13 cellular contexts compared by ENCODE assay signal in genomic region chr2:101960903-101961286, GRCh38. TPM values are rescaled to one million over a fixed set of nuclear protein-coding genes. Genes with fewer than 3 reads are reported as not detected.
DNase-seq lines count a peak whose midpoint lies in the region; ATAC-seq and TF ChIP-seq lines count a peak whose summit lies in the region.
"Had no signal": no experiment of that assay in that cellular context is flagged by ENCODE, and none has a peak within 500 bp of the region (broad histone marks: within the 10 kb centered on the region; RNA-seq: fewer than 3 reads in every experiment).

No MANE protein-coding gene starts in this region.

- no peak for TF ChIP-seq CTCF in HL-60 (IDR thresholded peaks at IDR 0.05; ENCODE audit: insufficient read depth, low read length)
- no peak for TF ChIP-seq CTCF in ascending aorta (IDR thresholded peaks at IDR 0.05)
- peak; percentile 5 for TF ChIP-seq CTCF in liver (IDR thresholded peaks at IDR 0.05; ENCODE audit: low read depth, low read length, missing input control)
- no peak for TF ChIP-seq CTCF in smooth muscle cell (IDR thresholded peaks at IDR 0.05; ENCODE audit: borderline replicate concordance, insufficient read depth, poor library complexity, severe bottlenecking)

- no peak overlapping the region for H3K4me3 ChIP-seq in HL-60 (replicated peaks; ENCODE audit: insufficient read depth, low read length)
- peak overlapping the region in 1 of 2 donors; percentile 21 for H3K4me3 ChIP-seq in ascending aorta
- H3K4me3 ChIP-seq in liver (ENCODE audit: low read depth in 1 of 3, low read length in 3 of 3) = no peak overlapping the region
- H3K4me3 ChIP-seq in smooth muscle cell = no peak overlapping the region

- TF ChIP-seq RAD21 in liver (IDR thresholded peaks at IDR 0.05) = no peak

- no peaks in the 10 kb centered on the region for H3K36me3 ChIP-seq in ascending aorta
- H3K36me3 ChIP-seq in liver (ENCODE audit: control insufficient read depth in 4 of 4, insufficient read depth in 3 of 4, low read depth in 1 of 4, low read length in 3 of 4) = no peaks in the 10 kb centered on the region
- H3K36me3 ChIP-seq in smooth muscle cell (ENCODE audit: low read depth) = no peaks in the 10 kb centered on the region

- intact Hi-C loops in ascending aorta (cut with DNase I) = loop anchor here (1.0 kb wide), 1 partner anchor 103 kb away; no protein-coding TSS in a partner anchor

- H3K9me3 Mint-ChIP-seq in stimulated activated naive CD8-positive, alpha-beta T cell treated with anti-CD3 and anti-CD28 coated beads, Interleukin-15, amount 100 ng/mL, for 72 hours = peaks cover 9 to 15% of the 10 kb centered on the region in 2 donors
- H3K9me3 Mint-ChIP-seq: effector memory CD8-positive, alpha-beta T cell had no signal

- no peaks in the 10 kb centered on the region for H3K4me1 Mint-ChIP-seq in stimulated activated naive CD8-positive, alpha-beta T cell treated with anti-CD3 and anti-CD28 coated beads, Interleukin-15, amount 100 ng/mL, for 72 hours

- H3K9me3 ChIP-seq in ascending aorta = no peaks in the 10 kb centered on the region
- H3K9me3 ChIP-seq in liver (ENCODE audit: control insufficient read depth in 4 of 4, low read length in 3 of 4) = no peaks in the 10 kb centered on the region
- H3K9me3 ChIP-seq in smooth muscle cell (replicated peaks; ENCODE audit: low read depth) = no peaks in the 10 kb centered on the region
- H3K9me3 ChIP-seq: SK-N-SH had no signal

- H2AFZ ChIP-seq in smooth muscle cell (ENCODE audit: low read depth) = no peak overlapping the region

- H3K27me3 ChIP-seq in HL-60 (ENCODE audit: insufficient read depth, poor library complexity, severe bottlenecking) = no peaks in the 10 kb centered on the region
- H3K27me3 ChIP-seq in ascending aorta = no peaks in the 10 kb centered on the region
- H3K27me3 ChIP-seq in liver (ENCODE audit: control insufficient read depth in 4 of 4, insufficient read depth in 4 of 4, low read length in 3 of 4) = no peaks in the 10 kb centered on the region
- no peaks in the 10 kb centered on the region for H3K27me3 ChIP-seq in smooth muscle cell (ENCODE audit: low read depth)

- H3K4me2 ChIP-seq in smooth muscle cell = peak overlapping the region; percentile 34
- H3K4me2 ChIP-seq: KMS-11, SK-N-SH had no signal

- H3K9ac ChIP-seq in liver (ENCODE audit: low read depth in 1 of 2, low read length in 2 of 2) = peak overlapping the region; percentile 72 to 77
- no peak overlapping the region for H3K9ac ChIP-seq in smooth muscle cell (ENCODE audit: low read depth)
- H3K9ac ChIP-seq: KMS-11, SK-N-SH had no signal

- H3K4me3 Mint-ChIP-seq in stimulated activated naive CD8-positive, alpha-beta T cell treated with anti-CD3 and anti-CD28 coated beads, Interleukin-15, amount 100 ng/mL, for 72 hours = no peak overlapping the region
- H3K4me3 Mint-ChIP-seq: effector memory CD8-positive, alpha-beta T cell had no signal

- no peaks in the 10 kb centered on the region for H3K79me2 ChIP-seq in smooth muscle cell (ENCODE audit: low read depth)

- H3K27ac ChIP-seq in HL-60 (replicated peaks) (peak overlapping the region; percentile 91), ascending aorta (peak overlapping the region; percentile 66 to 80), liver (ENCODE audit: low read depth in 1 of 2, low read length in 2 of 2) (peak overlapping the region; percentile 99 to 100), smooth muscle cell (ENCODE audit: low read depth) (no peak overlapping the region)
- H3K27ac ChIP-seq: KMS-11, VCaP had no signal

- peaks cover 6% of the 10 kb centered on the region for H3K27me3 Mint-ChIP-seq in stimulated activated naive CD8-positive, alpha-beta T cell treated with anti-CD3 and anti-CD28 coated beads, Interleukin-15, amount 100 ng/mL, for 72 hours

- H3K4me1 ChIP-seq in ascending aorta = peaks cover 6 to 18% of the 10 kb centered on the region in 2 donors
- peaks cover 0 to 26% (median 4%) of the 10 kb centered on the region in 4 donors for H3K4me1 ChIP-seq in liver (ENCODE audit: control insufficient read depth in 4 of 4, insufficient read depth in 4 of 4, low read length in 3 of 4)
- no peaks in the 10 kb centered on the region for H3K4me1 ChIP-seq in smooth muscle cell (ENCODE audit: low read depth)

- ATAC-seq in GM21786 (IDR thresholded peaks at IDR 0.05; ENCODE audit: unreplicated experiment) (no peak), HG03097 (IDR thresholded peaks at IDR 0.05; ENCODE audit: low FRiP score, unreplicated experiment) (no peak)
- ATAC-seq in stimulated activated naive CD8-positive, alpha-beta T cell treated with anti-CD3 and anti-CD28 coated beads, Interleukin-15, amount 100 ng/mL, for 72 hours = no peak
- ATAC-seq: effector memory CD8-positive, alpha-beta T cell had no signal

- no peak overlapping the region for H3K27ac Mint-ChIP-seq in stimulated activated naive CD8-positive, alpha-beta T cell treated with anti-CD3 and anti-CD28 coated beads, Interleukin-15, amount 100 ng/mL, for 72 hours
- H3K27ac Mint-ChIP-seq: effector memory CD8-positive, alpha-beta T cell had no signal

- H4K20me1 ChIP-seq in smooth muscle cell (ENCODE audit: low read depth) = no peaks in the 10 kb centered on the region

- DNase-seq in HL-60 (ENCODE audit: low read depth in 1 of 2, low spot score in 1 of 2) = no peak
- no peak for DNase-seq in ascending aorta (ENCODE audit: low spot score in 2 of 2)
- DNase-seq in smooth muscle cell (lab: John Stamatoyannopoulos, UW; ENCODE audit: unreplicated experiment) = no peak
- no peak for DNase-seq in D341Med (ENCODE audit: low spot score)
- DNase-seq in stimulated activated naive CD8-positive, alpha-beta T cell treated with anti-CD3 and anti-CD28 coated beads, Interleukin-15, amount 100 ng/mL, for 72 hours = no peak
- DNase-seq: effector memory CD8-positive, alpha-beta T cell; NCI-H1694; SK-N-SH had no signal

- 29% methylated on average over 6 of the region's 6 CpGs for WGBS in liver
- WGBS in smooth muscle cell (ENCODE audit: low lambda C conversion rate) = 70% methylated on average over 6 of the region's 6 CpGs

- H3F3A ChIP-seq in smooth muscle cell (ENCODE audit: low read depth) = no peaks in the 10 kb centered on the region

TF ChIP-seq in liver, 16 proteins besides CTCF, POLR2A, EP300 and RAD21 (continues in another document):
- no peak for TF ChIP-seq YY1 (IDR thresholded peaks at IDR 0.05)
- TF ChIP-seq JUND (IDR thresholded peaks at IDR 0.05) = no peak
- no peak for TF ChIP-seq TAF1 (conservative IDR thresholded peaks at IDR 0.05)
- TF ChIP-seq RXRA (IDR thresholded peaks at IDR 0.05) = no peak
- TF ChIP-seq HNF4G (IDR thresholded peaks at IDR 0.05) = no peak
- TF ChIP-seq GABPA (IDR thresholded peaks at IDR 0.05 in 1 of 2, conservative IDR thresholded peaks at IDR 0.05 in 1 of 2) = no peak
- no peak for TF ChIP-seq ATF3 (IDR thresholded peaks at IDR 0.05)
- no peak for TF ChIP-seq HNF4A (conservative IDR thresholded peaks at IDR 0.05)
- TF ChIP-seq SP1 (IDR thresholded peaks at IDR 0.05) = no peak
- no peak for TF ChIP-seq NR2F2 (IDR thresholded peaks at IDR 0.05)
- TF ChIP-seq ZBTB33 (IDR thresholded peaks at IDR 0.05) = no peak
- no peak for TF ChIP-seq FOXA1 (IDR thresholded peaks at IDR 0.05)
- TF ChIP-seq MAX (IDR thresholded peaks at IDR 0.05) = no peak

RNA-seq across cellular contexts. Expression of gene IL1R2, which starts 30.9 kb away (rescaled TPM):
- 25.4 TPM for total RNA-seq in ascending aorta
- 10 to 100 TPM in 1 of 2 donors, 1 to 10 TPM in 1; 3.7 to 28.2 TPM for total RNA-seq in liver
- polyA plus RNA-seq in liver = 10 to 100 TPM in 1 of 2 donors, 1 to 10 TPM in 1; 4.4 to 10.1 TPM
- total RNA-seq in smooth muscle cell = 0.90 and 4.2 TPM in 2 replicates
- 0.42 and 0.78 TPM in 2 replicates for polyA plus RNA-seq in smooth muscle cell
